In genomic region chr2:26720322-26721166, GRCh38 we compare ENCODE assay signal across 8 cellular contexts. TPM values are rescaled to one million over a fixed set of nuclear protein-coding genes. Genes with fewer than 3 reads are reported as not detected.
DNase-seq lines count a peak whose midpoint lies in the region; ATAC-seq, FAIRE-seq and TF ChIP-seq lines count a peak whose summit lies in the region.

No MANE protein-coding gene starts in this region.

- no peak for TF ChIP-seq CTCF in K562 (IDR thresholded peaks at IDR 0.05 in 2 of 3, conservative IDR thresholded peaks at IDR 0.05 in 1 of 3; ENCODE audit: insufficient read depth in 2 of 3, low read depth in 1 of 3, low read length in 3 of 3)
- TF ChIP-seq CTCF in kidney (IDR thresholded peaks at IDR 0.05; ENCODE audit: borderline replicate concordance, extremely low read depth, insufficient read depth) = no peak
- TF ChIP-seq CTCF in suprapubic skin (IDR thresholded peaks at IDR 0.05) = no peak
- TF ChIP-seq CTCF in CD4-positive, alpha-beta T cell (IDR thresholded peaks at IDR 0.05) = no peak

- TF ChIP-seq RAD21 in K562 (CRISPR knock-in tag; conservative IDR thresholded peaks at IDR 0.05 in 1 of 2, IDR thresholded peaks at IDR 0.05 in 1 of 2) = no peak

- H3K9me3 ChIP-seq in K562 (replicated peaks; ENCODE audit: control insufficient read depth, insufficient read depth, low read depth, low read length) (no peaks in the 10 kb centered on the region), kidney (ENCODE audit: control insufficient read depth in 1 of 2, low read length in 2 of 2) (no peaks in the 10 kb centered on the region), suprapubic skin (no peaks in the 10 kb centered on the region)
- no peaks in the 10 kb centered on the region for H3K9me3 ChIP-seq in CD4-positive, alpha-beta T cell (ENCODE audit: control insufficient read depth, low read length)

- peaks cover 5% of the 10 kb centered on the region for H3K4me1 Mint-ChIP-seq in CD4-positive, alpha-beta T cell (ENCODE audit: low read depth)

- no peaks in the 10 kb centered on the region for H3K36me3 Mint-ChIP-seq in CD4-positive, alpha-beta T cell (ENCODE audit: low read depth)

- intact Hi-C loops in K562 (cut with micrococcal nuclease) (no loop called here), kidney (cut with DNase I) (no loop called here)
- intact Hi-C loops in CD4-positive, alpha-beta T cell (cut with DNase I, micrococcal nuclease) = no loop called here

- CTCF ChIA-PET in K562 (lab: Yijun Ruan, JAX; ENCODE audit: low intra/inter-chr PET ratio) = no interaction called here
- CTCF ChIA-PET in CD4-positive, alpha-beta T cell (lab: Charles Lee) = no interaction called here

- H3K27me3 ChIP-seq in K562 (ENCODE audit: control insufficient read depth in 2 of 2, insufficient read depth in 2 of 2, low read length in 2 of 2) (0 out of 5 replicates have a peak, but pooled peaks cover 0 to 2% of the 10 kb centered on the region in 2 experiments), suprapubic skin (no peaks in the 10 kb centered on the region)
- no peaks in the 10 kb centered on the region for H3K27me3 ChIP-seq in CD4-positive, alpha-beta T cell (ENCODE audit: control insufficient read depth, insufficient read depth, low read length)

- H3K4me2 ChIP-seq in K562 (ENCODE audit: insufficient read depth, low read length) = no peak overlapping the region

- in situ Hi-C loops in K562 (cut with MboI) = no loop called here

- H3K36me3 ChIP-seq in K562 (ENCODE audit: control insufficient read depth, insufficient read depth, low read length) (no peaks in the 10 kb centered on the region), kidney (ENCODE audit: control insufficient read depth in 1 of 2, insufficient read depth in 2 of 2, low read length in 2 of 2) (no peaks in the 10 kb centered on the region), suprapubic skin (no peaks in the 10 kb centered on the region)

- H3K4me1 ChIP-seq in K562 (replicated peaks in 1 of 2; ENCODE audit: control insufficient read depth in 2 of 2, insufficient read depth in 2 of 2, low read length in 2 of 2) (peaks cover 15 to 36% of the 10 kb centered on the region in 2 experiments), kidney (ENCODE audit: control insufficient read depth in 1 of 2, insufficient read depth in 1 of 2, low read depth in 1 of 2, low read length in 2 of 2) (peaks cover 7 to 29% of the 10 kb centered on the region in 2 donors), suprapubic skin (peaks cover 17% of the 10 kb centered on the region)

- H3K4me3 ChIP-seq in K562 (no peak overlapping the region), kidney (ENCODE audit: low read length in 2 of 2) (no peak overlapping the region), suprapubic skin (no peak overlapping the region)

- H3K9me1 ChIP-seq in K562 (ENCODE audit: control insufficient read depth, insufficient read depth, low read length) = no peaks in the 10 kb centered on the region

- H3K79me2 ChIP-seq in K562 (ENCODE audit: control insufficient read depth, insufficient read depth, low read length) = no peaks in the 10 kb centered on the region

- H3K9ac ChIP-seq in K562 (ENCODE audit: insufficient read depth in 1 of 2, low read depth in 2 of 2, low read length in 2 of 2) (peak overlapping the region in 1 of 2 experiments; percentile 61; a peak in 1 of 4 replicates), kidney (ENCODE audit: low read length in 2 of 2) (no peak overlapping the region)

- no peaks in the 10 kb centered on the region for H3K27me3 Mint-ChIP-seq in CD4-positive, alpha-beta T cell

- TF ChIP-seq EP300 in K562 (IDR thresholded peaks at IDR 0.05; ENCODE audit: low read length) (no peak), suprapubic skin (IDR thresholded peaks at IDR 0.05) (peak; percentile 54)

- H3K4me3 Mint-ChIP-seq in CD4-positive, alpha-beta T cell = no peak overlapping the region

- H3K9me3 Mint-ChIP-seq in CD4-positive, alpha-beta T cell = no peaks in the 10 kb centered on the region

- ATAC-seq in K562 (no peak), HG03439 (IDR thresholded peaks at IDR 0.05; ENCODE audit: unreplicated experiment) (no peak)
- ATAC-seq in CD4-positive, alpha-beta T cell (ENCODE audit: poor library complexity) = no peak

- peak overlapping the region; percentile 3; the same call in 1 of the 2 replicates for H2AFZ ChIP-seq in K562 (ENCODE audit: low read depth, low read length)

- DNase-seq in HCEC 1CT (peak; percentile 66), K562 (ENCODE audit: extremely low read depth in 1 of 4, low spot score in 3 of 4) (peak in 1 of 4 experiments; percentile 34), kidney (peak; percentile 97), suprapubic skin (ENCODE audit: low spot score in 2 of 2) (no peak)
- DNase-seq in activated T-cell treated with anti-CD3 and anti-CD28 coated beads, Interleukin-2, amount 50 U/mL, for 48 hours = no peak
- DNase-seq in CD4-positive, alpha-beta T cell = no peak
- no peak for DNase-seq in activated effector memory CD4-positive, alpha-beta T cell treated with anti-CD3 and anti-CD28 coated beads, Interleukin-2, amount 50 U/mL, for 16 hours

- FAIRE-seq in K562 (lab: Jason Lieb, UNC) (no peak), kidney (lab: Jason Lieb, UNC) (no peak)

- WGBS in K562 (ENCODE audit: insufficient coverage, low coverage, missing lambda C conversion rate) = 26% methylated on average over 5 of the region's 7 CpGs
- WGBS in suprapubic skin = 59% methylated on average over 5 of the region's 7 CpGs

- H3K27ac ChIP-seq in K562 (ENCODE audit: extremely low read depth, low read depth, low read length) = no peak overlapping the region
- H3K27ac ChIP-seq in kidney (ENCODE audit: low read depth in 2 of 2, low read length in 2 of 2) = peak overlapping the region; percentile 59 to 77
- H3K27ac ChIP-seq in suprapubic skin = no peak overlapping the region
- no peak overlapping the region for H3K27ac ChIP-seq in CD4-positive, alpha-beta T cell (ENCODE audit: low read depth, low read length)

- no TSS peak for BruUV-seq in K562 (replicated peaks; lab: Mats Ljungman, UMichigan)

- no peaks in the 10 kb centered on the region for H4K20me1 ChIP-seq in K562 (replicated peaks; ENCODE audit: control insufficient read depth, insufficient read depth, low read length)

- no peak overlapping the region for H3K27ac Mint-ChIP-seq in CD4-positive, alpha-beta T cell

- TF ChIP-seq POLR2A in K562 (conservative IDR thresholded peaks at IDR 0.05) (no peak), suprapubic skin (IDR thresholded peaks at IDR 0.05) (no peak)

- POLR2A ChIA-PET in K562 (lab: Yijun Ruan, JAX) = interaction anchor here (0.6 to 1.0 kb wide), 4 partner anchors 10 to 299 kb away, joined by 3 read pairs; no protein-coding TSS in a partner anchor
- POLR2A ChIA-PET in CD4-positive, alpha-beta T cell (lab: Charles Lee) = no interaction called here

TF ChIP-seq in K562, 482 proteins besides CTCF, POLR2A, EP300 and RAD21 (continues in another document):
- TF ChIP-seq LEF1 (IDR thresholded peaks at IDR 0.05) = no peak
- peak; percentile 76 for TF ChIP-seq NFIC (IDR thresholded peaks at IDR 0.05)

RNA-seq across cellular contexts. Expression of gene KCNK3, which starts 28.0 kb away (rescaled TPM):
- 0.23 TPM in 1 of 2 replicates, not detected in the other for total RNA-seq in K562 (2011; cell fraction: chromatin; rRNA removed; ENCODE audit: low replicate concordance)
- total RNA-seq in K562 (2011; cell fraction: nucleolus; rRNA removed) = 0.13 and 0.17 TPM in 2 replicates
- 0.07 TPM in 1 of 2 replicates, not detected in the other for total RNA-seq in K562 (2011; cell fraction: nucleoplasm; rRNA removed)
- total RNA-seq in K562 (2014; rRNA removed) (0.08 and 0.09 TPM in 2 replicates), K562 (2014; rRNA removed; fragmentation: Illumina TruSeq; extraction: Trizol) (not detected in 2 replicates), K562 (2015; rRNA removed; fragmentation: Illumina TruSeq; extraction: Trizol) (0.04 TPM in 1 of 2 replicates, not detected in the other), K562 (2021) (0.13 and 0.20 TPM in 2 replicates), kidney (8.1 TPM), suprapubic skin (1 to 10 TPM in 2 of 4 donors, under 1 TPM in 1, not detected in 1; 0.83 to 1.2 (median 1.1) TPM)
- polyA plus RNA-seq in K562 (2011; rRNA removed) (0.06 TPM in 1 of 2 replicates, not detected in the other), K562 (2014; fragmentation: Illumina TruSeq; extraction: Trizol) (not detected in 2 replicates), K562 (2014; fragmentation: Nextera tagmentation; extraction: Ambion mirVana) (under 1 TPM in 1 of 2 experiments, not detected in 1; 0.01 TPM), K562 (2014; rRNA removed) (0.08 TPM in 1 of 2 replicates, not detected in the other), kidney (ENCODE audit: insufficient read depth, low read depth, low replicate concordance) (2.1 TPM)
- polyA plus RNA-seq in K562 (2011; cell fraction: cytosol; rRNA removed) = 0.19 TPM in 1 of 2 replicates, not detected in the other
- 0.06 TPM in 1 of 2 replicates, not detected in the other for polyA plus RNA-seq in K562 (2011; cell fraction: nucleus; rRNA removed)
- 0.01 and 0.04 TPM in 2 replicates for polyA plus RNA-seq in K562 (2012)
- not detected in 2 replicates for polyA minus RNA-seq in K562 (2011; rRNA and poly(A)+ RNA removed)
- polyA minus RNA-seq in K562 (2011; cell fraction: cytosol; rRNA and poly(A)+ RNA removed) = not detected in 2 replicates
- 0.13 TPM in 1 of 2 replicates, not detected in the other for polyA minus RNA-seq in K562 (2011; cell fraction: nucleus; rRNA and poly(A)+ RNA removed)
- total RNA-seq in CD4-positive, alpha-beta T cell = not detected

RNA-seq across cellular contexts. Expression of gene SLC35F6, which starts 43.5 kb away (rescaled TPM):
- 21.5 and 40.8 TPM in 2 replicates for total RNA-seq in K562 (2011; cell fraction: chromatin; rRNA removed; ENCODE audit: low replicate concordance)
- 40.7 and 47.7 TPM in 2 replicates for total RNA-seq in K562 (2011; cell fraction: nucleolus; rRNA removed)
- 48.1 and 75.0 TPM in 2 replicates for total RNA-seq in K562 (2011; cell fraction: nucleoplasm; rRNA removed)
- total RNA-seq in K562 (2014; rRNA removed) = 22.9 and 31.9 TPM in 2 replicates
- 21.9 and 22.2 TPM in 2 replicates for total RNA-seq in K562 (2014; rRNA removed; fragmentation: Illumina TruSeq; extraction: Trizol)
- 28.1 and 29.4 TPM in 2 replicates for total RNA-seq in K562 (2015; rRNA removed; fragmentation: Illumina TruSeq; extraction: Trizol)
- 37.4 and 42.8 TPM in 2 replicates for total RNA-seq in K562 (2021)
- polyA plus RNA-seq in K562 (2011; rRNA removed) = 11.9 and 16.7 TPM in 2 replicates
- 18.3 and 30.0 TPM in 2 replicates for polyA plus RNA-seq in K562 (2011; cell fraction: cytosol; rRNA removed)
- 5.5 and 8.8 TPM in 2 replicates for polyA plus RNA-seq in K562 (2011; cell fraction: nucleus; rRNA removed)
- polyA plus RNA-seq in K562 (2012) = 17.4 and 33.3 TPM in 2 replicates
- polyA plus RNA-seq in K562 (2014; fragmentation: Illumina TruSeq; extraction: Trizol) = 22.5 and 23.4 TPM in 2 replicates
- polyA plus RNA-seq in K562 (2014; fragmentation: Nextera tagmentation; extraction: Ambion mirVana) = 10 to 100 TPM; 19.3 to 47.3 TPM
- 18.8 and 20.9 TPM in 2 replicates for polyA plus RNA-seq in K562 (2014; rRNA removed)
- 18.6 and 24.3 TPM in 2 replicates for polyA minus RNA-seq in K562 (2011; rRNA and poly(A)+ RNA removed)
- 23.3 and 30.5 TPM in 2 replicates for polyA minus RNA-seq in K562 (2011; cell fraction: cytosol; rRNA and poly(A)+ RNA removed)
- 6.7 and 9.3 TPM in 2 replicates for polyA minus RNA-seq in K562 (2011; cell fraction: nucleus; rRNA and poly(A)+ RNA removed)
- total RNA-seq in kidney = 63.7 TPM
- 43.1 TPM for polyA plus RNA-seq in kidney (ENCODE audit: insufficient read depth, low read depth, low replicate concordance)
- total RNA-seq in suprapubic skin = 100 to 1,000 TPM in 1 of 4 donors, 10 to 100 TPM in 3; 76.3 to 114 (median 86.2) TPM
- 10 to 100 TPM; 32.0 to 34.2 TPM for total RNA-seq in CD4-positive, alpha-beta T cell

Comparison
In these comparisons a context has a peak if more than half of its experiments do, and no peak if none do; other contexts are left out.
1. DNase-seq: peak in HCEC 1CT (single experiment) and kidney (single experiment); none in suprapubic skin (0 of 2), activated T-cell treated with anti-CD3 and anti-CD28 coated beads, Interleukin-2, amount 50 U/mL, for 48 hours (0 of 2), CD4-positive, alpha-beta T cell (0 of 10) and activated effector memory CD4-positive, alpha-beta T cell treated with anti-CD3 and anti-CD28 coated beads, Interleukin-2, amount 50 U/mL, for 16 hours (single experiment).
2. H3K27ac ChIP-seq: peak in kidney (2 of 2); none in K562 (single experiment), suprapubic skin (single experiment) and CD4-positive, alpha-beta T cell (single experiment).